In genomic region chr11:114340311-114341131, GRCh38 we compare ENCODE assay signal across 8 cellular contexts. TPM values are rescaled to one million over a fixed set of nuclear protein-coding genes. Genes with fewer than 3 reads are reported as not detected.
DNase-seq lines count a peak whose midpoint lies in the region; ATAC-seq, FAIRE-seq and TF ChIP-seq lines count a peak whose summit lies in the region.

No MANE protein-coding gene starts in this region.

- TF ChIP-seq POLR2A in A549 (IDR thresholded peaks at IDR 0.05; ENCODE audit: low read length), result no peak
- no peak for TF ChIP-seq POLR2A in Peyer's patch (IDR thresholded peaks at IDR 0.05)

- H3K36me3 ChIP-seq in GM06990 (ENCODE audit: control insufficient read depth, insufficient read depth, low read length) (no peaks in the 10 kb centered on the region), Peyer's patch (no peaks in the 10 kb centered on the region), right atrium auricular region (no peaks in the 10 kb centered on the region)

- peak overlapping the region; percentile 70 to 87 for H3K27ac ChIP-seq in A549
- H3K27ac ChIP-seq in Peyer's patch, result no peak overlapping the region
- peak overlapping the region; percentile 34 to 39 for H3K27ac ChIP-seq in right atrium auricular region

- H3K4me1 ChIP-seq in A549 (peaks cover 7% of the 10 kb centered on the region; the same call in 1 of the 3 replicates), Peyer's patch (peaks cover 0 to 3% (median 0%) of the 10 kb centered on the region in 4 donors), right atrium auricular region (peaks cover 0 to 9% of the 10 kb centered on the region in 2 donors)

- POLR2A ChIA-PET in A549 (lab: Yijun Ruan, JAX), result interaction anchor here (0.6 kb wide), 2 partner anchors 45 kb away, joined by 3 read pairs; partner anchors contain the start of gene NNMT

- ATAC-seq in A549, result peak; percentile 93 to 95
- no peak for ATAC-seq in GM19395 (IDR thresholded peaks at IDR 0.05; ENCODE audit: unreplicated experiment)

- H3K4me3 ChIP-seq in A549 (no peak overlapping the region; the same call in 2 of the 3 replicates), GM06990 (replicated peaks; ENCODE audit: low read depth, low read length) (no peak overlapping the region), Peyer's patch (peak overlapping the region in 1 of 4 donors; percentile 6), right atrium auricular region (peak overlapping the region in 1 of 2 donors; percentile 32)

- 26% methylated on average over 18 of the region's 18 CpGs for WGBS in A549 (ENCODE audit: missing lambda C conversion rate)

- H3K9me3 ChIP-seq in A549 (no peaks in the 10 kb centered on the region), Peyer's patch (no peaks in the 10 kb centered on the region), right atrium auricular region (no peaks in the 10 kb centered on the region)

- peak overlapping the region; percentile 76 for H3K4me2 ChIP-seq in A549

- peak; percentile 69 for TF ChIP-seq CTCF in A549 (IDR thresholded peaks at IDR 0.05)
- TF ChIP-seq CTCF in GM06990 (IDR thresholded peaks at IDR 0.05; ENCODE audit: insufficient read depth, low read length, poor library complexity, severe bottlenecking), result peak; percentile 71
- TF ChIP-seq CTCF in Peyer's patch (IDR thresholded peaks at IDR 0.05), result peak; percentile 41 to 87 (median 68)
- peak; percentile 62 to 88 for TF ChIP-seq CTCF in right atrium auricular region (IDR thresholded peaks at IDR 0.05)

- FAIRE-seq in A549 (lab: Jason Lieb, UNC), result peak; percentile 46

- peak; percentile 77 to 78 for TF ChIP-seq RAD21 in A549 (conservative IDR thresholded peaks at IDR 0.05 in 1 of 2, IDR thresholded peaks at IDR 0.05 in 1 of 2)

- TF ChIP-seq EP300 in A549 (IDR thresholded peaks at IDR 0.05), result no peak

- peaks cover 1% of the 10 kb centered on the region; the same call in 1 of the 2 replicates for H3K27me3 ChIP-seq in GM06990 (replicated peaks; ENCODE audit: control insufficient read depth, insufficient read depth, low read length)
- no peaks in the 10 kb centered on the region for H3K27me3 ChIP-seq in Peyer's patch
- no peaks in the 10 kb centered on the region for H3K27me3 ChIP-seq in right atrium auricular region

- DNase-seq in A549 (ENCODE audit: low read depth in 1 of 2, low spot score in 1 of 2) (peak; percentile 16 to 85), GM06990 (ENCODE audit: extremely low read depth, insufficient read length) (peak; percentile 12), Kasumi-1 (lab: John Stamatoyannopoulos, UW) (peak; percentile 72 to 81), Peyer's patch (peak in 2 of 3 donors; percentile 42 to 71), amniotic stem cell (lab: John Stamatoyannopoulos, UW) (peak; percentile 77), right atrium auricular region (ENCODE audit: low spot score) (peak; percentile 73), putamen (ENCODE audit: low spot score) (peak; percentile 26)

- CTCF ChIA-PET in A549 (lab: Yijun Ruan, JAX), result interaction anchor here (0.6 to 1.8 kb wide), 27 partner anchors 9 to 421 kb away, joined by 3 to 14 read pairs (median 3); partner anchors contain the start of gene REXO2

TF ChIP-seq in A549, 52 proteins besides CTCF, POLR2A, EP300 and RAD21:
- TF ChIP-seq BHLHE40 (IDR thresholded peaks at IDR 0.05; ENCODE audit: low read depth, low read length), result no peak
- no peak for TF ChIP-seq ZC3H11A (IDR thresholded peaks at IDR 0.05)
- TF ChIP-seq MAFK (IDR thresholded peaks at IDR 0.05; ENCODE audit: partially characterized antibody), result peak; percentile 39
- TF ChIP-seq CEBPB (IDR thresholded peaks at IDR 0.05), result peak in 1 of 2 experiments; percentile 72; a peak in 2 of 4 replicates
- TF ChIP-seq ELK1 (IDR thresholded peaks at IDR 0.05; ENCODE audit: low read depth, low read length), result no peak
- no peak for TF ChIP-seq HEYL (CRISPR knock-in tag; IDR thresholded peaks at IDR 0.05)
- TF ChIP-seq HOXB5 (CRISPR knock-in tag; IDR thresholded peaks at IDR 0.05), result no peak
- no peak for TF ChIP-seq TFCP2L1 (CRISPR knock-in tag; IDR thresholded peaks at IDR 0.05)
- TF ChIP-seq MAX (IDR thresholded peaks at IDR 0.05), result no peak
- no peak for TF ChIP-seq PHF8 (IDR thresholded peaks at IDR 0.05; ENCODE audit: borderline replicate concordance, low read depth)
- no peak for TF ChIP-seq EHMT2 (IDR thresholded peaks at IDR 0.05; ENCODE audit: low read depth)
- no peak for TF ChIP-seq RFX5 (IDR thresholded peaks at IDR 0.05)
- no peak for TF ChIP-seq KDM1A (IDR thresholded peaks at IDR 0.05; ENCODE audit: low read depth)
- no peak for TF ChIP-seq CBX8 (IDR thresholded peaks at IDR 0.05)
- TF ChIP-seq SMC3 (IDR thresholded peaks at IDR 0.05), result peak; percentile 80
- no peak for TF ChIP-seq HMGXB4 (CRISPR knock-in tag; IDR thresholded peaks at IDR 0.05; ENCODE audit: borderline replicate concordance)
- no peak for TF ChIP-seq ZFP36 (IDR thresholded peaks at IDR 0.05; ENCODE audit: borderline replicate concordance, partially characterized antibody)
- no peak for TF ChIP-seq CBX2 (IDR thresholded peaks at IDR 0.05; ENCODE audit: borderline replicate concordance, low read depth)

RNA-seq across cellular contexts. Expression of gene NNMT, which starts 44.3 kb away (rescaled TPM):
- polyA plus RNA-seq in A549 (2011; rRNA removed) (285 and 296 TPM in 2 replicates), A549 (2017; fragmentation: RNase III; extraction: RNeasy Plus Mini Kit Qiagen cat#74134 plus additional on column Dnase treatment) (295 to 421 TPM (median 390 TPM) in 3 replicates)
- polyA plus RNA-seq in A549 (2012; cell fraction: cytosol; rRNA removed), result 196 and 199 TPM in 2 replicates
- 179 and 198 TPM in 2 replicates for polyA plus RNA-seq in A549 (2012; cell fraction: nucleus; rRNA removed)
- 123 and 152 TPM in 2 replicates for polyA minus RNA-seq in A549 (2011; rRNA and poly(A)+ RNA removed)
- total RNA-seq in Peyer's patch (100 to 1,000 TPM in 3 of 4 donors, 10 to 100 TPM in 1; 43.6 to 413 (median 187) TPM), right atrium auricular region (100 to 1,000 TPM in 1 of 2 donors, 10 to 100 TPM in 1; 83.7 to 240 TPM)

RNA-seq across cellular contexts. Expression of gene C11orf71, which starts 59.8 kb away (rescaled TPM):
- 7.7 and 9.3 TPM in 2 replicates for polyA plus RNA-seq in A549 (2011; rRNA removed)
- polyA plus RNA-seq in A549 (2012; cell fraction: cytosol; rRNA removed), result 8.7 and 9.1 TPM in 2 replicates
- 7.9 and 12.2 TPM in 2 replicates for polyA plus RNA-seq in A549 (2012; cell fraction: nucleus; rRNA removed)
- 4.4 to 6.2 TPM (median 6.0 TPM) in 3 replicates for polyA plus RNA-seq in A549 (2017; fragmentation: RNase III; extraction: RNeasy Plus Mini Kit Qiagen cat#74134 plus additional on column Dnase treatment)
- 11.6 and 12.6 TPM in 2 replicates for polyA minus RNA-seq in A549 (2011; rRNA and poly(A)+ RNA removed)
- total RNA-seq in Peyer's patch, result 10 to 100 TPM in 3 of 4 donors, 1 to 10 TPM in 1; 5.9 to 15.4 (median 12.1) TPM
- total RNA-seq in right atrium auricular region, result 10 to 100 TPM in 1 of 2 donors, 1 to 10 TPM in 1; 6.5 to 10.2 TPM

RNA-seq across cellular contexts. Expression of gene RBM7, which starts 59.9 kb away (rescaled TPM):
- polyA plus RNA-seq in A549 (2011; rRNA removed) (41.2 and 52.2 TPM in 2 replicates), A549 (2017; fragmentation: RNase III; extraction: RNeasy Plus Mini Kit Qiagen cat#74134 plus additional on column Dnase treatment) (31.6 to 36.2 TPM (median 33.6 TPM) in 3 replicates)
- 12.2 and 13.5 TPM in 2 replicates for polyA plus RNA-seq in A549 (2012; cell fraction: cytosol; rRNA removed)
- 5.0 and 5.5 TPM in 2 replicates for polyA plus RNA-seq in A549 (2012; cell fraction: nucleus; rRNA removed)
- 50.8 and 57.6 TPM in 2 replicates for polyA minus RNA-seq in A549 (2011; rRNA and poly(A)+ RNA removed)
- total RNA-seq in Peyer's patch (10 to 100 TPM; 12.4 to 25.6 (median 19.3) TPM), right atrium auricular region (10 to 100 TPM; 12.1 to 13.2 TPM)

Comparison
In these comparisons a context has a peak if more than half of its experiments do, and no peak if none do; other contexts are left out.
1. DNase-seq: peak in every context shown above with its lines; median percentile 77 in amniotic stem cell; 76 in Kasumi-1; 73 in right atrium auricular region; 56 in Peyer's patch; 50 in A549; 26 in putamen; 12 in GM06990.
2. H3K27ac ChIP-seq: peak in A549 (2 of 2) and right atrium auricular region (2 of 2); none in Peyer's patch (0 of 4).
3. Peak in every context shown above with its lines, with median percentiles within 50 percentile points of each other: CTCF ChIP-seq.